ENCODE assay signal across 19 cellular contexts in the genomic region with DNA sequence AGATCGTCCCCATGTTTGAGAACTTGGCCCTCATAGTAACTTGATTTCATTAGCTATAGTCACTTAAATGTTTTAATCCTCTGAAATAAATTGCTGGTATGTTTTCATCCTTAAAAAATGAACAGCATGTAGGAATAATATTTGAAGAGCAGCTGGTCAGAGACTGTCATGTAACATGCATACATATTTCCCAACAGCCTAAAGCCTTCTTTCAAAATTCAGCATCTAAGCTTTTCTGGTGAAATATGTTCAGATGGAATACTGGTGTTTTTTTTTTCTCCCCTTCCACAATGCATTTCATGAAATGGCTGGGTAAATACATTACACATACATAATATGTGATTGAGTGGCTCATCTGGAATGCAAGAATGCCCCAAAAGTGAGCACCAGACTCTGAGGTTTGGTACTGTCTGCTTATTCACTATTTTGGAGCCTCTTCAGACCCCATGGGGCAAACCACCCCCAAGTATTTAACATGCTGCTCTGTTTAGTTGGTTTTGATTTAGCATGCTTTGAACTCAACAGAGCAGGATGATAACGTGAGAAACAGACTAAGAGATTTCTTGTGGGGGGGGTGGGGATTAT.
DNase-seq lines count a peak whose midpoint lies in the region; ATAC-seq and TF ChIP-seq lines count a peak whose summit lies in the region.
"Had no signal": no experiment of that assay in that cellular context is flagged by ENCODE, and none has a peak within 500 bp of the region (broad histone marks: within the 10 kb centered on the region; RNA-seq: fewer than 3 reads in every experiment).

No MANE protein-coding gene starts in this region.

- H3K9me3 Mint-ChIP-seq in HFFc6, result no peaks in the 10 kb centered on the region
- H3K9me3 Mint-ChIP-seq in central memory CD8-positive, alpha-beta T cell, result no peaks in the 10 kb centered on the region
- H3K9me3 Mint-ChIP-seq: activated T-helper 2 cell treated with anti-CD3 and anti-CD28 coated beads, Interferon-gamma antibody, Interleukin-2, Interleukin-4, amounts not matched to agents 10 μg/mL and 5 μg/mL and 100 μg/mL, durations not matched to agents 14 hours and 24 hours and 36 hours; T-cell had no signal

- no peaks in the 10 kb centered on the region for H3K4me1 ChIP-seq in right lobe of liver

- peak overlapping the region; percentile 58 for H3K4me3 Mint-ChIP-seq in HFFc6
- no peak overlapping the region for H3K4me3 Mint-ChIP-seq in central memory CD8-positive, alpha-beta T cell
- H3K4me3 Mint-ChIP-seq: T-cell had no signal

- WGBS in right lobe of liver (ENCODE audit: insufficient coverage, low coverage, low lambda C conversion rate, missing lambda C conversion rate), result 77% methylated on average over 2 of the region's 2 CpGs

- H3K27ac Mint-ChIP-seq in HFFc6, result peak overlapping the region; percentile 69
- H3K27ac Mint-ChIP-seq in central memory CD8-positive, alpha-beta T cell (ENCODE audit: low read depth), result peak overlapping the region; percentile 49
- H3K27ac Mint-ChIP-seq: activated T-helper 2 cell treated with anti-CD3 and anti-CD28 coated beads, Interferon-gamma antibody, Interleukin-2, Interleukin-4, amounts not matched to agents 10 μg/mL and 5 μg/mL and 100 μg/mL, durations not matched to agents 14 hours and 24 hours and 36 hours; T-cell had no signal

- no peak for ATAC-seq in central memory CD8-positive, alpha-beta T cell (replicated peaks; ENCODE audit: extremely low read depth, poor library complexity, severe bottlenecking)
- ATAC-seq in left cardiac atrium, result no peak
- ATAC-seq in right lobe of liver, result no peak
- ATAC-seq in GM21786 (IDR thresholded peaks at IDR 0.05; ENCODE audit: unreplicated experiment), result no peak
- no peak for ATAC-seq in GM19395 (IDR thresholded peaks at IDR 0.05; ENCODE audit: unreplicated experiment)
- ATAC-seq: mucosa of descending colon, T-cell, upper lobe of right lung had no signal

- H3K27me3 ChIP-seq in right lobe of liver, result no peaks in the 10 kb centered on the region
- H3K27me3 ChIP-seq: upper lobe of right lung had no signal

- H3K4me1 Mint-ChIP-seq in HFFc6 (ENCODE audit: low read depth), result peaks cover 31% of the 10 kb centered on the region
- peaks cover 5% of the 10 kb centered on the region for H3K4me1 Mint-ChIP-seq in central memory CD8-positive, alpha-beta T cell

- in situ Hi-C loops in ACHN (cut with HindIII; ENCODE audit: low pct_ligation_motif_present, low pct_unique_long_range_greater_than_20kb, low sequenced_read_pairs), result no loop called here

- DNase-seq in ACHN, result peak; percentile 1
- DNase-seq in HFFc6, result peak; percentile 44
- DNase-seq in central memory CD8-positive, alpha-beta T cell (ENCODE audit: low spot score in 2 of 2), result no peak
- peak; percentile 35 for DNase-seq in myocyte (ENCODE audit: low read depth)
- no peak for DNase-seq in left cardiac atrium
- no peak for DNase-seq in right lobe of liver
- DNase-seq: anterior cingulate cortex; COR-L47; hypothalamus; kidney glomerular epithelial cell; mucosa of descending colon; NCI-H1694 treated with DMSO at 0.1 percent for 48 hours; NCI-H446; stimulated activated naive CD4-positive, alpha-beta T cell treated with Interleukin-2 at 50 U/mL for 16 hours; T-cell; upper lobe of right lung had no signal

- no peak overlapping the region for H3K27ac ChIP-seq in right lobe of liver
- H3K27ac ChIP-seq: upper lobe of right lung had no signal

- peaks cover 43% of the 10 kb centered on the region for H3K36me3 Mint-ChIP-seq in HFFc6 (ENCODE audit: low read depth)
- peaks cover 70% of the 10 kb centered on the region for H3K36me3 Mint-ChIP-seq in central memory CD8-positive, alpha-beta T cell (ENCODE audit: insufficient read depth)

- no peak for TF ChIP-seq CTCF in HFFc6 (IDR thresholded peaks at IDR 0.05)
- no peak for TF ChIP-seq CTCF in right lobe of liver (IDR thresholded peaks at IDR 0.05)

- H3K4me3 ChIP-seq in right lobe of liver, result no peak overlapping the region
- H3K4me3 ChIP-seq: mucosa of descending colon, upper lobe of right lung had no signal

- H3K36me3 ChIP-seq in right lobe of liver, result peaks cover 0 to 60% (median 17%) of the 10 kb centered on the region in 4 donors

- no peaks in the 10 kb centered on the region for H3K9me3 ChIP-seq in right lobe of liver
- H3K9me3 ChIP-seq: mucosa of descending colon, upper lobe of right lung had no signal

- intact Hi-C loops in left cardiac atrium (cut with DNase I) (no loop called here), right lobe of liver (cut with DNase I) (no loop called here)

- no peak for TF ChIP-seq POLR2A in right lobe of liver (IDR thresholded peaks at IDR 0.05)

- 0 out of 2 replicates have a peak, but pooled peaks cover 2% of the 10 kb centered on the region for H3K27me3 Mint-ChIP-seq in HFFc6 (ENCODE audit: insufficient read depth)
- H3K27me3 Mint-ChIP-seq in central memory CD8-positive, alpha-beta T cell, result no peaks in the 10 kb centered on the region
- H3K27me3 Mint-ChIP-seq: T-cell had no signal

Comparison
In these comparisons a context has a peak if more than half of its experiments do, and no peak if none do; other contexts are left out.
1. DNase-seq: peak in ACHN (single experiment), HFFc6 (single experiment) and myocyte (single experiment); none in central memory CD8-positive, alpha-beta T cell (0 of 2), left cardiac atrium (single experiment) and right lobe of liver (0 of 3).